In the genomic region with DNA sequence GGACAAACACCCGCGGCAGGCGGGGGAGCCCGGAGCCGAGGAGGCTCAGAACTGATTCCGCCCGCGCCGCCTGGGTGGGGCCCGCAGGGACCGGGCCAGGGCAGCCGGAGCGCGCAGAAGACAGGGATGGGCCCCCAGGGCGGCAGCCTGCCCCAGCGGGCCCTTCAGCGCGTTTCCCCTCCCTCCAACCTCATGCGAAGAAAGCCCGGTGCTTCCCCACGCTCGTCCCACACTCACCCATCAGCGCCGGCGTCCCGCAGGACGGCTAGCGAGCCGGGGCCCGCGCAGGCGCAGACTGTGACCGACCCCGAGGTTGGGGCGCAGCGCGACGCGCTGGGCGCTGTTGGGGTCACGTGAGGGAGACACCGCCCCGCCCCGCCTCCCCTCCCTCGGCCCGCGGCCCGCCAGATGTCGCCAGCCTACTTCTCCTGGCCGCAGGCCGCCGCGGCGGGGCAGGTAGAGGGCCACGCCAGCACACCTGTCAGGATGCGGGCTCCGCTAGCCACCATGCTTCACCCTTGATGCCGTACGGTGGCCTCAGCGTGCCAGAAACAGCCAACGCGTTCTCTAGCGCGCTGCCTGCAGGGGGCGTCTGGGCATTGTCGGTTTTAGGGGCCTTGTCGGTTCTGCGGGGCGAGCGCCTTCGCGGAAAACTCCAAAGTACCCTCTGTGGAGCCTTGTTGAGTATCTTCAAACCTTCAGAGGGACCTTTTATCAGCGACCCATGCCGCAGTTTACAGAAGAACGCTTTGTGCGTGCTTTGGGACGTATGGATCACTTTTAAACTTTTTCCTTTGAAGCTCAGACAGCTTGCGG, we compare ENCODE assay signal across 8 cellular contexts. TPM values are rescaled to one million over a fixed set of nuclear protein-coding genes. Genes with fewer than 3 reads are reported as not detected.
DNase-seq lines count a peak whose midpoint lies in the region; ATAC-seq and TF ChIP-seq lines count a peak whose summit lies in the region.

A gene with protein sequence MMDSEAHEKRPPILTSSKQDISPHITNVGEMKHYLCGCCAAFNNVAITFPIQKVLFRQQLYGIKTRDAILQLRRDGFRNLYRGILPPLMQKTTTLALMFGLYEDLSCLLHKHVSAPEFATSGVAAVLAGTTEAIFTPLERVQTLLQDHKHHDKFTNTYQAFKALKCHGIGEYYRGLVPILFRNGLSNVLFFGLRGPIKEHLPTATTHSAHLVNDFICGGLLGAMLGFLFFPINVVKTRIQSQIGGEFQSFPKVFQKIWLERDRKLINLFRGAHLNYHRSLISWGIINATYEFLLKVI (minus strand): TSS at position 297 of the 816 bp plus-strand sequence. CDS start 15,577 bp downstream, outside the sequence.

- H3K9me3 ChIP-seq in ovary (no peaks in the 10 kb centered on the region), thyroid gland (no peaks in the 10 kb centered on the region)

- DNase-seq in NCI-H1092 (lab: John Stamatoyannopoulos, UW) (peak; percentile 92), glutamatergic neuron (peak; percentile 97), ovary (peak; percentile 93 to 98 (median 96)), thyroid gland (peak; percentile 90 to 94)
- DNase-seq in activated naive CD4-positive, alpha-beta T cell treated with anti-CD3 and anti-CD28 coated beads, Interleukin-2, amount 50 U/mL, for 72 hours (ENCODE audit: low spot score in 2 of 2) = peak; percentile 96

- peak within 1 kb of the TSS; percentile 95 for H3K4me3 Mint-ChIP-seq in glutamatergic neuron (ENCODE audit: unreplicated experiment)

- H3K4me1 ChIP-seq in ovary (ENCODE audit: insufficient read depth) (peaks cover 6% of the 10 kb centered on the region), thyroid gland (peaks cover 17 to 19% of the 10 kb centered on the region in 2 donors)

- TF ChIP-seq EP300 in ovary (IDR thresholded peaks at IDR 0.05) = no peak

- TF ChIP-seq CTCF in GM12801 (IDR thresholded peaks at IDR 0.05; ENCODE audit: extremely low read depth, insufficient read length) (peak; percentile 62), glutamatergic neuron (IDR thresholded peaks at IDR 0.05; ENCODE audit: partially characterized antibody, unreplicated experiment) (peak; percentile 96), ovary (IDR thresholded peaks at IDR 0.05) (peak; percentile 95 to 99 (median 98)), thyroid gland (IDR thresholded peaks at IDR 0.05) (peak; percentile 55 to 98 (median 90))

- H3K27ac ChIP-seq in ovary (peak within 1 kb of the TSS; percentile 72 to 88), thyroid gland (peak within 1 kb of the TSS; percentile 74 to 94 (median 84))

- peak; percentile 86 for ATAC-seq in HG02610 (IDR thresholded peaks at IDR 0.05; ENCODE audit: unreplicated experiment)
- peak; percentile 89 for ATAC-seq in SK-N-SH treated with all-trans-retinoic acid at 6 μM for 48 hours
- peak; percentile 87 to 89 for ATAC-seq in activated naive CD4-positive, alpha-beta T cell treated with anti-CD3 and anti-CD28 coated beads, Interleukin-2, amount 50 U/mL, for 72 hours

- H3K4me3 ChIP-seq in ovary = peak within 1 kb of the TSS; percentile 93
- peak within 1 kb of the TSS; percentile 91 to 96 (median 94) for H3K4me3 ChIP-seq in thyroid gland (replicated peaks in 1 of 3)

- no peaks in the 10 kb centered on the region for H3K9me3 Mint-ChIP-seq in activated naive CD4-positive, alpha-beta T cell treated with anti-CD3 and anti-CD28 coated beads, Interleukin-2, amount 50 U/mL, for 72 hours
- peaks cover 8% of the 10 kb centered on the region for H3K9me3 Mint-ChIP-seq in glutamatergic neuron (ENCODE audit: unreplicated experiment)

- TF ChIP-seq POLR2A in ovary (IDR thresholded peaks at IDR 0.05) (peak; percentile 61), thyroid gland (IDR thresholded peaks at IDR 0.05) (peak in 1 of 2 donors; percentile 71)

- H3K27ac Mint-ChIP-seq in activated naive CD4-positive, alpha-beta T cell treated with anti-CD3 and anti-CD28 coated beads, Interleukin-2, amount 50 U/mL, for 72 hours = peak within 1 kb of the TSS; percentile 93 to 97
- H3K27ac Mint-ChIP-seq in glutamatergic neuron (ENCODE audit: unreplicated experiment) = peak within 1 kb of the TSS; percentile 80

- H3K36me3 ChIP-seq in ovary = no peaks in the 10 kb centered on the region
- peaks cover 5 to 6% of the 10 kb centered on the region in 2 donors for H3K36me3 ChIP-seq in thyroid gland

- peaks cover 2% of the 10 kb centered on the region for H3K27me3 Mint-ChIP-seq in glutamatergic neuron (ENCODE audit: unreplicated experiment)

- peaks cover 5 to 7% of the 10 kb centered on the region in 2 donors for H3K36me3 Mint-ChIP-seq in activated naive CD4-positive, alpha-beta T cell treated with anti-CD3 and anti-CD28 coated beads, Interleukin-2, amount 50 U/mL, for 72 hours
- no peaks in the 10 kb centered on the region for H3K36me3 Mint-ChIP-seq in glutamatergic neuron (ENCODE audit: unreplicated experiment)

- H3K4me1 Mint-ChIP-seq in glutamatergic neuron (ENCODE audit: low read depth, unreplicated experiment) = peaks cover 17% of the 10 kb centered on the region

- no peaks in the 10 kb centered on the region for H3K27me3 ChIP-seq in ovary
- no peaks in the 10 kb centered on the region for H3K27me3 ChIP-seq in thyroid gland

- intact Hi-C loops in ovary (cut with DNase I) = no loop called here
- intact Hi-C loops in thyroid gland (cut with DNase I) = loop anchor here (5.0 kb wide), 1 partner anchor 422 kb away; no protein-coding TSS in a partner anchor

- 0 to 2% (median 1%) methylated on average over 45 to 78 of the region's 78 CpGs for WGBS in ovary, 3 donors
- WGBS in thyroid gland, 2 donors = 1% methylated on average over 26 to 34 of the region's 78 CpGs

TF ChIP-seq in SK-N-SH treated with all-trans-retinoic acid at 6 μM for 48 hours, 23 proteins besides CTCF, POLR2A, EP300 and RAD21:
- TF ChIP-seq, protein P1, sequence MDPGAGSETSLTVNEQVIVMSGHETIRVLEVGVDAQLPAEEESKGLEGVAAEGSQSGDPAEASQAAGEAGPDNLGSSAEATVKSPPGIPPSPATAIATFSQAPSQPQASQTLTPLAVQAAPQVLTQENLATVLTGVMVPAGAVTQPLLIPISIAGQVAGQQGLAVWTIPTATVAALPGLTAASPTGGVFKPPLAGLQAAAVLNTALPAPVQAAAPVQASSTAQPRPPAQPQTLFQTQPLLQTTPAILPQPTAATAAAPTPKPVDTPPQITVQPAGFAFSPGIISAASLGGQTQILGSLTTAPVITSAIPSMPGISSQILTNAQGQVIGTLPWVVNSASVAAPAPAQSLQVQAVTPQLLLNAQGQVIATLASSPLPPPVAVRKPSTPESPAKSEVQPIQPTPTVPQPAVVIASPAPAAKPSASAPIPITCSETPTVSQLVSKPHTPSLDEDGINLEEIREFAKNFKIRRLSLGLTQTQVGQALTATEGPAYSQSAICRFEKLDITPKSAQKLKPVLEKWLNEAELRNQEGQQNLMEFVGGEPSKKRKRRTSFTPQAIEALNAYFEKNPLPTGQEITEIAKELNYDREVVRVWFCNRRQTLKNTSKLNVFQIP (CRISPR knock-in tag; IDR thresholded peaks at IDR 0.05; ENCODE audit: borderline replicate concordance, low read depth) = 0 out of 2 replicates have a peak, but pooled peaks have one; percentile 27
- no peak for TF ChIP-seq TOX (CRISPR knock-in tag; IDR thresholded peaks at IDR 0.05; ENCODE audit: borderline replicate concordance)
- TF ChIP-seq, protein P2, sequence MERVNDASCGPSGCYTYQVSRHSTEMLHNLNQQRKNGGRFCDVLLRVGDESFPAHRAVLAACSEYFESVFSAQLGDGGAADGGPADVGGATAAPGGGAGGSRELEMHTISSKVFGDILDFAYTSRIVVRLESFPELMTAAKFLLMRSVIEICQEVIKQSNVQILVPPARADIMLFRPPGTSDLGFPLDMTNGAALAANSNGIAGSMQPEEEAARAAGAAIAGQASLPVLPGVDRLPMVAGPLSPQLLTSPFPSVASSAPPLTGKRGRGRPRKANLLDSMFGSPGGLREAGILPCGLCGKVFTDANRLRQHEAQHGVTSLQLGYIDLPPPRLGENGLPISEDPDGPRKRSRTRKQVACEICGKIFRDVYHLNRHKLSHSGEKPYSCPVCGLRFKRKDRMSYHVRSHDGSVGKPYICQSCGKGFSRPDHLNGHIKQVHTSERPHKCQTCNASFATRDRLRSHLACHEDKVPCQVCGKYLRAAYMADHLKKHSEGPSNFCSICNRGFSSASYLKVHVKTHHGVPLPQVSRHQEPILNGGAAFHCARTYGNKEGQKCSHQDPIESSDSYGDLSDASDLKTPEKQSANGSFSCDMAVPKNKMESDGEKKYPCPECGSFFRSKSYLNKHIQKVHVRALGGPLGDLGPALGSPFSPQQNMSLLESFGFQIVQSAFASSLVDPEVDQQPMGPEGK (CRISPR knock-in tag; IDR thresholded peaks at IDR 0.05; ENCODE audit: borderline replicate concordance) = peak; percentile 54; the same call in 1 of the 2 replicates
- TF ChIP-seq GLIS3 (CRISPR knock-in tag; IDR thresholded peaks at IDR 0.05) = peak; percentile 30; the same call in 1 of the 2 replicates
- TF ChIP-seq ZNF8 (CRISPR knock-in tag; IDR thresholded peaks at IDR 0.05) = 0 out of 2 replicates have a peak, but pooled peaks have one; percentile 4
- TF ChIP-seq ZNF70 (CRISPR knock-in tag; IDR thresholded peaks at IDR 0.05) = peak; percentile 67
- TF ChIP-seq TCF4 (CRISPR knock-in tag; IDR thresholded peaks at IDR 0.05; ENCODE audit: borderline replicate concordance) = no peak; the same call in 1 of the 2 replicates
- TF ChIP-seq ARNTL (CRISPR knock-in tag; IDR thresholded peaks at IDR 0.05; ENCODE audit: borderline replicate concordance, low read depth) = no peak
- TF ChIP-seq ZFP30 (CRISPR knock-in tag; IDR thresholded peaks at IDR 0.05) = no peak
- no peak for TF ChIP-seq RARB (CRISPR knock-in tag; IDR thresholded peaks at IDR 0.05)
- no peak for TF ChIP-seq CSDC2 (CRISPR knock-in tag; IDR thresholded peaks at IDR 0.05)
TF ChIP-seq in SK-N-SH treated with all-trans-retinoic acid at 6 μM for 48 hours: peak in this region for 5.

RNA-seq across cellular contexts. Expression of the gene that starts here (rescaled TPM):
- 10 to 100 TPM; 20.2 to 24.5 TPM for total RNA-seq in activated naive CD4-positive, alpha-beta T cell treated with anti-CD3 and anti-CD28 coated beads, Interleukin-2, amount 50 U/mL, for 72 hours
- total RNA-seq in glutamatergic neuron (ENCODE audit: unreplicated experiment) = 48.6 TPM
- total RNA-seq in ovary = 10 to 100 TPM; 11.7 to 24.1 (median 21.3) TPM
- polyA plus RNA-seq in ovary = 10 to 100 TPM in 1 of 2 donors, 1 to 10 TPM in 1; 5.1 to 11.7 TPM
- total RNA-seq in thyroid gland = 10 to 100 TPM; 28.9 to 34.6 (median 31.6) TPM

Comparison
In these comparisons a context has a peak if more than half of its experiments do, and no peak if none do; other contexts are left out.
1. Peak in every context shown above with its lines: DNase-seq, ATAC-seq, H3K4me3 ChIP-seq and H3K27ac ChIP-seq.